In genomic region chr9:136241540-136241939, GRCh38 we compare ENCODE assay signal across 17 cellular contexts. TPM values are rescaled to one million over a fixed set of nuclear protein-coding genes. Genes with fewer than 3 reads are reported as not detected.
DNase-seq lines count a peak whose midpoint lies in the region; ATAC-seq and TF ChIP-seq lines count a peak whose summit lies in the region.
"Had no signal": no experiment of that assay in that cellular context is flagged by ENCODE, and none has a peak within 500 bp of the region (broad histone marks: within the 10 kb centered on the region; RNA-seq: fewer than 3 reads in every experiment).

No MANE protein-coding gene starts in this region.

- H3K4me1 Mint-ChIP-seq in WTC11 = peaks cover 28% of the 10 kb centered on the region
- peaks cover 69 to 83% (median 75%) of the 10 kb centered on the region in 3 donors for H3K4me1 Mint-ChIP-seq in naive B cell

- peaks cover 89% of the 10 kb centered on the region for H4K20me1 ChIP-seq in BLaER1

- no peaks in the 10 kb centered on the region for H3K27me3 ChIP-seq in BLaER1
- H3K27me3 ChIP-seq in left lung = no peaks in the 10 kb centered on the region

- peaks cover 21% of the 10 kb centered on the region for H3K36me3 ChIP-seq in BLaER1
- peaks cover 0 to 20% of the 10 kb centered on the region in 2 experiments; a peak in 1 of 3 replicates for H3K36me3 ChIP-seq in HEK293 (ENCODE audit: control insufficient read depth in 2 of 2, insufficient read depth in 1 of 2, low read length in 2 of 2)
- H3K36me3 ChIP-seq in left lung = peaks cover 0 to 2% of the 10 kb centered on the region in 2 donors

- POLR2A ChIA-PET in HEK293 (lab: Yijun Ruan, JAX) (no interaction called here), WTC11 (lab: Charles Lee) (no interaction called here)

- DNase-seq in WTC11 (ENCODE audit: low spot score) (no peak), naive B cell (no peak), NCI-H748 treated with DMSO at 0.1 percent for 48 hours (lab: John Stamatoyannopoulos, UW) (no peak), left lung (no peak)
- no peak for DNase-seq in activated naive CD4-positive, alpha-beta T cell treated with Interleukin-2 at 50 U/mL for 16 hours
- DNase-seq: ACHN; CD8-positive, alpha-beta T cell; H7; NCI-H1092; NCI-H2107; NCI-H345; NCI-H526 treated with DMSO at 0.1 percent for 48 hours; SIG-M5 had no signal

- H3K9me3 ChIP-seq in BLaER1 (no peaks in the 10 kb centered on the region), HEK293 (ENCODE audit: control insufficient read depth, insufficient read depth, low read depth, low read length) (no peaks in the 10 kb centered on the region), left lung (no peaks in the 10 kb centered on the region)

- H3K36me3 Mint-ChIP-seq in WTC11 (no peaks in the 10 kb centered on the region), naive B cell (peaks cover 5 to 8% of the 10 kb centered on the region in 2 donors)

- peak overlapping the region; percentile 48; the same call in 1 of the 2 replicates for H3K9ac ChIP-seq in BLaER1

- H3K27ac Mint-ChIP-seq in WTC11 = peak overlapping the region; percentile 13; the same call in 1 of the 2 replicates
- peak overlapping the region in 5 of 6 donors; percentile 21 to 98 (median 62) for H3K27ac Mint-ChIP-seq in naive B cell
- H3K27ac Mint-ChIP-seq: CD8-positive, alpha-beta T cell had no signal

- H3K9me3 Mint-ChIP-seq in WTC11 = no peaks in the 10 kb centered on the region
- no peaks in the 10 kb centered on the region for H3K9me3 Mint-ChIP-seq in naive B cell
- H3K9me3 Mint-ChIP-seq: CD8-positive, alpha-beta T cell had no signal

- CTCF ChIA-PET in HEK293 (lab: Yijun Ruan, JAX) = interaction anchor here (2.7 kb wide), 1 partner anchor 16 kb away, joined by 15 read pairs; no protein-coding TSS in a partner anchor
- CTCF ChIA-PET in WTC11 (lab: Charles Lee) = interaction anchor here (1.4 kb wide), 1 partner anchor 14 kb away, joined by 3 read pairs; no protein-coding TSS in a partner anchor

- H3K27ac ChIP-seq in BLaER1 = 0 out of 2 replicates have a peak overlapping the region, but pooled peaks have one; percentile 69
- no peak overlapping the region for H3K27ac ChIP-seq in HEK293 (ENCODE audit: extremely low read depth, low read depth, low read length)
- H3K27ac ChIP-seq in left lung = no peak overlapping the region

- ATAC-seq in WTC11 (no peak), naive B cell (ENCODE audit: low read depth in 2 of 2) (no peak), left lung (no peak)
- ATAC-seq: CD8-positive, alpha-beta T cell had no signal

- H3K4me3 Mint-ChIP-seq in WTC11 (no peak overlapping the region), naive B cell (peak overlapping the region in 7 of 8 donors; percentile 68 to 99 (median 98))
- H3K4me3 Mint-ChIP-seq: CD8-positive, alpha-beta T cell had no signal

- H3K27me3 Mint-ChIP-seq in WTC11 (ENCODE audit: low read depth) (peaks cover 7% of the 10 kb centered on the region), naive B cell (no peaks in the 10 kb centered on the region)

- H3K4me1 ChIP-seq in BLaER1 (peaks cover 92% of the 10 kb centered on the region), HEK293 (ENCODE audit: control insufficient read depth, insufficient read depth, low read length) (0 out of 2 replicates have a peak, but pooled peaks cover 2% of the 10 kb centered on the region), left lung (peaks cover 9 to 26% of the 10 kb centered on the region in 2 donors)

- TF ChIP-seq CTCF in HEK293 (tag by site-specific recombination; IDR thresholded peaks at IDR 0.05) (no peak), WTC11 (IDR thresholded peaks at IDR 0.05) (no peak), left lung (IDR thresholded peaks at IDR 0.05) (no peak)

- intact Hi-C loops in left lung (cut with DNase I) = no loop called here

- H3K4me2 ChIP-seq in BLaER1 = peak overlapping the region; percentile 94

- H3K4me3 ChIP-seq in BLaER1 (no peak overlapping the region), HEK293 (ENCODE audit: low read depth, low read length) (no peak overlapping the region), left lung (no peak overlapping the region)

TF ChIP-seq in HEK293, 187 proteins besides CTCF, POLR2A, EP300 and RAD21 (continues in another document):
- TF ChIP-seq INSM2 (tag by site-specific recombination; IDR thresholded peaks at IDR 0.05) (no peak), ZFHX2 (tag by site-specific recombination; conservative IDR thresholded peaks at IDR 0.05) (peak; percentile 67), ZNF549 (tag by site-specific recombination; IDR thresholded peaks at IDR 0.05) (no peak), EGR2 (tag by site-specific recombination; IDR thresholded peaks at IDR 0.05; ENCODE audit: low read depth) (peak; percentile 55), KLF1 (tag by site-specific recombination; IDR thresholded peaks at IDR 0.05) (0 out of 2 replicates have a peak, but pooled peaks have one; percentile 11)

TF ChIP-seq in WTC11, 78 proteins besides CTCF, POLR2A, EP300 and RAD21:
- TF ChIP-seq, protein P1, sequence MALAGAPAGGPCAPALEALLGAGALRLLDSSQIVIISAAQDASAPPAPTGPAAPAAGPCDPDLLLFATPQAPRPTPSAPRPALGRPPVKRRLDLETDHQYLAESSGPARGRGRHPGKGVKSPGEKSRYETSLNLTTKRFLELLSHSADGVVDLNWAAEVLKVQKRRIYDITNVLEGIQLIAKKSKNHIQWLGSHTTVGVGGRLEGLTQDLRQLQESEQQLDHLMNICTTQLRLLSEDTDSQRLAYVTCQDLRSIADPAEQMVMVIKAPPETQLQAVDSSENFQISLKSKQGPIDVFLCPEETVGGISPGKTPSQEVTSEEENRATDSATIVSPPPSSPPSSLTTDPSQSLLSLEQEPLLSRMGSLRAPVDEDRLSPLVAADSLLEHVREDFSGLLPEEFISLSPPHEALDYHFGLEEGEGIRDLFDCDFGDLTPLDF (CRISPR knock-in tag; IDR thresholded peaks at IDR 0.05) = no peak
- TF ChIP-seq CREM (CRISPR knock-in tag; IDR thresholded peaks at IDR 0.05) (no peak), RORB (CRISPR knock-in tag; IDR thresholded peaks at IDR 0.05) (no peak), NFATC4 (CRISPR knock-in tag; IDR thresholded peaks at IDR 0.05) (no peak), NFE2L1 (CRISPR knock-in tag; IDR thresholded peaks at IDR 0.05) (no peak), HMGA2 (CRISPR knock-in tag; IDR thresholded peaks at IDR 0.05) (no peak), FOXK1 (CRISPR knock-in tag; IDR thresholded peaks at IDR 0.05) (no peak), ZNF263 (CRISPR knock-in tag; IDR thresholded peaks at IDR 0.05; ENCODE audit: low read depth) (no peak), TEAD4 (CRISPR knock-in tag; IDR thresholded peaks at IDR 0.05) (no peak), ZNF396 (CRISPR knock-in tag; IDR thresholded peaks at IDR 0.05; ENCODE audit: borderline replicate concordance) (no peak), CDX4 (CRISPR knock-in tag; IDR thresholded peaks at IDR 0.05; ENCODE audit: borderline replicate concordance) (no peak)

RNA-seq across cellular contexts. Expression of gene QSOX2, which starts 4.1 kb away (rescaled TPM):
- total RNA-seq in WTC11 (2021) (31.7 to 33.4 TPM (median 33.2 TPM) in 3 replicates), left lung (10 to 100 TPM; 10.5 to 13.6 TPM)
- 1 to 10 TPM; 2.8 to 4.6 (median 3.7) TPM for polyA plus RNA-seq in naive B cell (ENCODE audit: low read depth in 6 of 6)

RNA-seq across cellular contexts. Expression of gene LHX3, which starts 36.6 kb away (rescaled TPM):
- total RNA-seq in WTC11 (2021) (0.11 TPM in 1 of 3 replicates, not detected in the others), left lung (not detected)
- not detected for polyA plus RNA-seq in naive B cell (ENCODE audit: low read depth in 6 of 6)
- total RNA-seq: M059J, RPMI7951 had no signal
